14 cellular contexts compared by ENCODE assay signal in the genomic region with DNA sequence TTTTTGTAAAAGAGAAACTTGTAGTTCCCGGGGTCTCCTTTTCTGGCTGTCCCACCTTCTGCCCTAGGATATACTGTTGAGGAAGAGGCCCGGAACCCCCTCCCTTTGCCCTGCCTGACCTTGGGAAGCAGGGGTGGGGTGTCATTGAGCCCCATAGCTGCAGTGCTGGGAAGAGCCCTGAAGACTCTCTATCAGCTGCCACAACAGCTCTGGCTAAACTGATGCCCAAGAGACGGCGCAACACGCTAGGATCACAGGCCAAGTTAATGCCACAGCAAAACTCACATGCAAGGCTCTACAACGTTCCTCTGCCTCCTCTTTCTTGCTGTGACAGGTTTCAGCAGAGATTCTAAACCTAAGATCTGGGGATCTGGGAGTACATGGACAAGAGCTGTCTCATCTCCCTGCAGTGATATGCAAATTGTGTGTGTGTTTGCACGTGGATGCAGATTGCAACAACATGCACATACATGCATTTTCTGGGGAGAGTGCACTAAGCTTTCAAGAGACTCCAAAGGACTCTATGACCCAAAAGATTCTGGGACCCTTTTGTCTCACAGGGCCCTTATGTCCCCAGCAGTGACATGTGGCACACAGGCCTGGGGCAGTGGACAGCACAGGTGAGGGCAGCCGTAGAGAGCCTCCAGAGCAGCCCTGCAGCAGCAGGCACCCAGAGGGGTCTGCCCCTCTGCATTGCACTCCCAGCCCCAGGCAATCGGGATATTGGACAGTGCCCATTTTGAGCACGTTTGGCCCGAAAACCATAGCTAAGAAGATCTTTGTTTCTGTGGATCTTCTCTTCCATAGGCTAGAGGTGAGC. TPM values are rescaled to one million over a fixed set of nuclear protein-coding genes. Genes with fewer than 3 reads are reported as not detected.
DNase-seq lines count a peak whose midpoint lies in the region; ATAC-seq and TF ChIP-seq lines count a peak whose summit lies in the region.
"Had no signal": no experiment of that assay in that cellular context is flagged by ENCODE, and none has a peak within 500 bp of the region (broad histone marks: within the 10 kb centered on the region; RNA-seq: fewer than 3 reads in every experiment).

No MANE protein-coding gene starts in this region.

- no peak overlapping the region for H3K4me3 Mint-ChIP-seq in activated T-helper 17 cell treated with anti-CD3 and anti-CD28 coated beads, Interleukin-2, amount 50 U/mL, for 72 hours
- H3K4me3 Mint-ChIP-seq in glutamatergic neuron (ENCODE audit: unreplicated experiment): peak overlapping the region; percentile 84
- no peak overlapping the region for H3K4me3 Mint-ChIP-seq in activated naive CD4-positive, alpha-beta T cell treated with anti-CD3 and anti-CD28 coated beads, Interleukin-2, amount 10 ng/mL, durations not matched to agents 7 days and 5 days

- no peak for ATAC-seq in activated T-helper 17 cell treated with anti-CD3 and anti-CD28 coated beads, Interleukin-2, amount 50 U/mL, for 72 hours (replicated peaks)
- no peak for ATAC-seq in omental fat pad (ENCODE audit: low FRiP score)
- no peak for ATAC-seq in GM18511 (IDR thresholded peaks at IDR 0.05; ENCODE audit: unreplicated experiment)
- ATAC-seq: sciatic nerve had no signal

- no peaks in the 10 kb centered on the region for H3K9me3 Mint-ChIP-seq in activated T-helper 17 cell treated with anti-CD3 and anti-CD28 coated beads, Interleukin-2, amount 50 U/mL, for 72 hours
- H3K9me3 Mint-ChIP-seq in glutamatergic neuron (ENCODE audit: unreplicated experiment): peaks cover 59% of the 10 kb centered on the region
- H3K9me3 Mint-ChIP-seq in activated naive CD4-positive, alpha-beta T cell treated with anti-CD3 and anti-CD28 coated beads, Interleukin-2, amount 10 ng/mL, durations not matched to agents 7 days and 5 days: no peaks in the 10 kb centered on the region

- peaks cover 14% of the 10 kb centered on the region for H3K4me1 Mint-ChIP-seq in activated T-helper 17 cell treated with anti-CD3 and anti-CD28 coated beads, Interleukin-2, amount 50 U/mL, for 72 hours
- peaks cover 60% of the 10 kb centered on the region for H3K4me1 Mint-ChIP-seq in glutamatergic neuron (ENCODE audit: low read depth, unreplicated experiment)
- peaks cover 20% of the 10 kb centered on the region for H3K4me1 Mint-ChIP-seq in activated naive CD4-positive, alpha-beta T cell treated with anti-CD3 and anti-CD28 coated beads, Interleukin-2, amount 10 ng/mL, durations not matched to agents 7 days and 5 days

- TF ChIP-seq CTCF in glutamatergic neuron (IDR thresholded peaks at IDR 0.05; ENCODE audit: partially characterized antibody, unreplicated experiment) (no peak), omental fat pad (IDR thresholded peaks at IDR 0.05) (no peak)

- CTCF ChIA-PET in activated naive CD4-positive, alpha-beta T cell treated with anti-CD3 and anti-CD28 coated beads, Interleukin-2, amount 10 ng/mL, durations not matched to agents 7 days and 5 days (lab: Charles Lee): interaction anchor here (2.2 kb wide), 1 partner anchor 29 kb away, joined by 11 read pairs; no protein-coding TSS in a partner anchor

- peak overlapping the region; percentile 17 for H3K27ac Mint-ChIP-seq in activated T-helper 17 cell treated with anti-CD3 and anti-CD28 coated beads, Interleukin-2, amount 50 U/mL, for 72 hours
- H3K27ac Mint-ChIP-seq in glutamatergic neuron (ENCODE audit: unreplicated experiment): peak overlapping the region; percentile 99
- H3K27ac Mint-ChIP-seq in activated naive CD4-positive, alpha-beta T cell treated with anti-CD3 and anti-CD28 coated beads, Interleukin-2, amount 10 ng/mL, durations not matched to agents 7 days and 5 days: no peak overlapping the region

- no peaks in the 10 kb centered on the region for H3K27me3 Mint-ChIP-seq in activated T-helper 17 cell treated with anti-CD3 and anti-CD28 coated beads, Interleukin-2, amount 50 U/mL, for 72 hours
- H3K27me3 Mint-ChIP-seq in glutamatergic neuron (ENCODE audit: unreplicated experiment): peaks cover 36% of the 10 kb centered on the region
- peaks cover 13% of the 10 kb centered on the region for H3K27me3 Mint-ChIP-seq in activated naive CD4-positive, alpha-beta T cell treated with anti-CD3 and anti-CD28 coated beads, Interleukin-2, amount 10 ng/mL, durations not matched to agents 7 days and 5 days

- no peaks in the 10 kb centered on the region for H3K36me3 Mint-ChIP-seq in activated T-helper 17 cell treated with anti-CD3 and anti-CD28 coated beads, Interleukin-2, amount 50 U/mL, for 72 hours (ENCODE audit: low read depth)
- H3K36me3 Mint-ChIP-seq in glutamatergic neuron (ENCODE audit: unreplicated experiment): peaks cover 6% of the 10 kb centered on the region
- H3K36me3 Mint-ChIP-seq in activated naive CD4-positive, alpha-beta T cell treated with anti-CD3 and anti-CD28 coated beads, Interleukin-2, amount 10 ng/mL, durations not matched to agents 7 days and 5 days: no peaks in the 10 kb centered on the region

- peak; percentile 19 for DNase-seq in Ammon's horn (ENCODE audit: low spot score)
- no peak for DNase-seq in glutamatergic neuron
- peak; percentile 16 for DNase-seq in omental fat pad (ENCODE audit: low spot score)
- DNase-seq in HPDE6-E6E7 (ENCODE audit: extremely low spot score): no peak
- DNase-seq in NCI-H1436 treated with DMSO at 0.1 percent for 48 hours (lab: John Stamatoyannopoulos, UW): no peak
- no peak for DNase-seq in activated naive CD4-positive, alpha-beta T cell treated with anti-CD3 and anti-CD28 coated beads, Interleukin-2, amount 10 ng/mL, durations not matched to agents 7 days and 5 days
- DNase-seq: activated gamma-delta T cell, DND-41, foreskin fibroblast, Karpas-422, NCI-H2107 had no signal

RNA-seq across cellular contexts. Expression of a gene that starts 2.5 kb away (rescaled TPM):
- total RNA-seq in activated T-helper 17 cell treated with anti-CD3 and anti-CD28 coated beads, Interleukin-2, amount 50 U/mL, for 72 hours: 1 to 10 TPM; 1.7 to 4.4 TPM
- 137 TPM for total RNA-seq in glutamatergic neuron (ENCODE audit: unreplicated experiment)
- total RNA-seq in omental fat pad: 100 to 1,000 TPM in 3 of 4 donors, 10 to 100 TPM in 1; 75.1 to 229 (median 142) TPM

RNA-seq across cellular contexts. Expression of a gene that starts 16.5 kb away (rescaled TPM):
- total RNA-seq in activated T-helper 17 cell treated with anti-CD3 and anti-CD28 coated beads, Interleukin-2, amount 50 U/mL, for 72 hours: 1 to 10 TPM in 1 of 2 donors, under 1 TPM in 1; 0.73 to 2.0 TPM
- total RNA-seq in glutamatergic neuron (ENCODE audit: unreplicated experiment) (13.6 TPM), omental fat pad (100 to 1,000 TPM; 181 to 740 (median 276) TPM)

RNA-seq across cellular contexts. Expression of a gene that starts 38.6 kb away (rescaled TPM):
- 10 to 100 TPM in 1 of 2 donors, 1 to 10 TPM in 1; 7.3 to 12.6 TPM for total RNA-seq in activated T-helper 17 cell treated with anti-CD3 and anti-CD28 coated beads, Interleukin-2, amount 50 U/mL, for 72 hours
- 40.2 TPM for total RNA-seq in glutamatergic neuron (ENCODE audit: unreplicated experiment)
- total RNA-seq in omental fat pad: 10 to 100 TPM; 25.9 to 51.7 (median 37.7) TPM

RNA-seq across cellular contexts. Expression of a gene that starts 51.0 kb away (rescaled TPM):
- not detected for total RNA-seq in activated T-helper 17 cell treated with anti-CD3 and anti-CD28 coated beads, Interleukin-2, amount 50 U/mL, for 72 hours
- total RNA-seq in glutamatergic neuron (ENCODE audit: unreplicated experiment) (not detected), omental fat pad (not detected)
- total RNA-seq: sciatic nerve had no signal

Comparison
In these comparisons a context has a peak if more than half of its experiments do, and no peak if none do; other contexts are left out.
1. DNase-seq: peak in Ammon's horn (single experiment) and omental fat pad (single experiment); none in glutamatergic neuron (single experiment), HPDE6-E6E7 (single experiment), NCI-H1436 treated with DMSO at 0.1 percent for 48 hours (single experiment) and activated naive CD4-positive, alpha-beta T cell treated with anti-CD3 and anti-CD28 coated beads, Interleukin-2, amount 10 ng/mL, durations not matched to agents 7 days and 5 days (single experiment).
2. RNA of a gene that starts 2.5 kb away (total RNA-seq): 75.1 to 229 TPM in omental fat pad and 137 TPM in glutamatergic neuron (single experiment); 1.7 to 4.4 TPM in activated T-helper 17 cell treated with anti-CD3 and anti-CD28 coated beads, Interleukin-2, amount 50 U/mL, for 72 hours; every median in the first group is over 10 times any median in the second.
3. RNA of a gene that starts 16.5 kb away (total RNA-seq): 181 to 740 TPM in omental fat pad; 13.6 TPM in glutamatergic neuron (single experiment) and 0.73 to 2.0 TPM in activated T-helper 17 cell treated with anti-CD3 and anti-CD28 coated beads, Interleukin-2, amount 50 U/mL, for 72 hours; every median in the first group is over 10 times any median in the second.